Comparison of ENCODE assay signal across 22 cellular contexts in the genomic region with DNA sequence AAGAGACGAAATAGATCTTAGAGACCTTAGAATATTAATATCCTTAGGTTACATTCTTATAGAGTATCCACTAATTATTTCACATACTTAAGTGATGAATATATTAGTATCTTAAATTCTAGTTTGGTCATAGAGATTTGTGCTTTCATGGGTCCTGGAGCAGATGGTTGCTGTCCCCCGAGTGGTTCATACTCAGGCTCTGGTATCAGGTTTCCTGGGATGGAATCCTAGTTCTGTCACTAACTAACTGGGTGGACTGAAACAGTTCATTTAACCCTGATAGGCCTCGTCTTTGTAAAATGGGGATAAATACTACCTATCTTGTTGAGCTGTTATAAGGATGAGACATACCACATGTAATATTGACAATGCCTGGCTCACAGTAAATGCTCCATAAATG.
"Had no signal": no experiment of that assay in that cellular context is flagged by ENCODE, and none has a peak within 500 bp of the region (broad histone marks: within the 10 kb centered on the region; RNA-seq: fewer than 3 reads in every experiment).

No MANE protein-coding gene starts in this region.

- H3K36me3 ChIP-seq: left ventricle myocardium inferior, neutrophil, ovary, prostate gland, right atrium auricular region, thoracic aorta, vagina had no signal

- H3K27me3 ChIP-seq: foreskin keratinocyte, hepatocyte, neutrophil, ovary, right atrium auricular region, vagina had no signal

- ATAC-seq: activated T-helper 17 cell treated with anti-CD3 and anti-CD28 coated beads, Interleukin-2, amount 50 U/mL, for 72 hours; foreskin keratinocyte; natural killer cell had no signal

- H3K36me3 Mint-ChIP-seq: activated naive CD8-positive, alpha-beta T cell treated with anti-CD3 and anti-CD28 coated beads for 36 hours; natural killer cell; type B pancreatic cell had no signal

- DNase-seq: activated naive CD8-positive, alpha-beta T cell treated with anti-CD3 and anti-CD28 coated beads for 36 hours; activated T-cell treated with anti-CD3 and anti-CD28 coated beads, Interleukin-2, amount 50 U/mL, for 24 hours; central memory CD4-positive, alpha-beta T cell; dermis blood vessel endothelial cell; effector CD8-positive, alpha-beta T cell; erythroblast; foreskin keratinocyte; kidney glomerular epithelial cell; left ventricle myocardium inferior; natural killer cell; ovary; stimulated activated CD4-positive, alpha-beta T cell treated with anti-CD3 and anti-CD28 coated beads, Interleukin-4, amount 100 ng/mL, for 24 hours; stimulated activated naive CD4-positive, alpha-beta T cell treated with Interleukin-2 at 50 U/mL for 16 hours had no signal

- H2AFZ ChIP-seq: hepatocyte had no signal

- H3K9me3 Mint-ChIP-seq: activated naive CD8-positive, alpha-beta T cell treated with anti-CD3 and anti-CD28 coated beads for 36 hours; activated T-cell treated with anti-CD3 and anti-CD28 coated beads, Interleukin-2, amount 50 U/mL, for 24 hours; activated T-helper 17 cell treated with anti-CD3 and anti-CD28 coated beads, Interleukin-2, amount 50 U/mL, for 72 hours; mesothelial cell of epicardium; natural killer cell; type B pancreatic cell had no signal

- H3K27ac ChIP-seq: foreskin keratinocyte, hepatocyte, left ventricle myocardium inferior, neutrophil, ovary, prostate gland, right atrium auricular region, thoracic aorta, vagina had no signal

- H3K27ac Mint-ChIP-seq: activated naive CD8-positive, alpha-beta T cell treated with anti-CD3 and anti-CD28 coated beads for 36 hours; activated T-cell treated with anti-CD3 and anti-CD28 coated beads, Interleukin-2, amount 50 U/mL, for 24 hours; activated T-helper 17 cell treated with anti-CD3 and anti-CD28 coated beads, Interleukin-2, amount 50 U/mL, for 72 hours; mesothelial cell of epicardium; natural killer cell; type B pancreatic cell had no signal

- H3K4me2 ChIP-seq: hepatocyte had no signal

- H3K4me1 ChIP-seq: foreskin keratinocyte, left ventricle myocardium inferior, prostate gland, right atrium auricular region, vagina had no signal

- H3K4me3 ChIP-seq: hepatocyte, left ventricle myocardium inferior, ovary, prostate gland, right atrium auricular region, thoracic aorta, vagina had no signal

- H3K9me3 ChIP-seq: left ventricle myocardium inferior, neutrophil, ovary, prostate gland, right atrium auricular region, thoracic aorta, vagina had no signal
